Comparison of ENCODE assay signal across 9 cellular contexts in genomic region chr1:86394416-86394815, GRCh38. TPM values are rescaled to one million over a fixed set of nuclear protein-coding genes. Genes with fewer than 3 reads are reported as not detected.
DNase-seq lines count a peak whose midpoint lies in the region; ATAC-seq and TF ChIP-seq lines count a peak whose summit lies in the region.
"Had no signal": no experiment of that assay in that cellular context is flagged by ENCODE, and none has a peak within 500 bp of the region (broad histone marks: within the 10 kb centered on the region; RNA-seq: fewer than 3 reads in every experiment).

No MANE protein-coding gene starts in this region.

- CTCF ChIA-PET in MCF 10A (lab: Yijun Ruan, JAX) = interaction anchor here (0.7 to 1.1 kb wide), 4 partner anchors 15 to 81 kb away, joined by 3 to 4 read pairs (median 4); no protein-coding TSS in a partner anchor

- POLR2A ChIA-PET in MCF 10A (lab: Yijun Ruan, JAX) = interaction anchor here (2.5 to 5.6 kb wide), 5 partner anchors 9 to 36 kb away, joined by 8 to 126 read pairs (median 35); partner anchors contain the start of gene CLCA2

- H3K27ac Mint-ChIP-seq in MCF 10A (ENCODE audit: low read depth, unreplicated experiment) (no peak overlapping the region), memory B cell (no peak overlapping the region)

- intact Hi-C loops in MCF 10A (cut with micrococcal nuclease) (no loop called here), head of caudate nucleus (cut with DNase I) (loop anchor here (10.0 kb wide), 1 partner anchor 310 kb away; the partner anchor contains the start of gene SH3GLB1)

- H3K27me3 Mint-ChIP-seq in MCF 10A (ENCODE audit: insufficient read depth, unreplicated experiment) (no peaks in the 10 kb centered on the region), memory B cell (no peaks in the 10 kb centered on the region)

- H3K4me3 Mint-ChIP-seq in MCF 10A (ENCODE audit: unreplicated experiment) (peak overlapping the region; percentile 94), memory B cell (peak overlapping the region; percentile 24)

- TF ChIP-seq CTCF in MCF 10A (IDR thresholded peaks at IDR 0.05; ENCODE audit: unreplicated experiment) = no peak

- H3K36me3 Mint-ChIP-seq in MCF 10A (ENCODE audit: insufficient read depth, unreplicated experiment) = no peaks in the 10 kb centered on the region
- peaks cover 7% of the 10 kb centered on the region for H3K36me3 Mint-ChIP-seq in memory B cell

- BruUV-seq in MCF 10A (replicated peaks; lab: Mats Ljungman, UMichigan) = no TSS peak

- peak; percentile 41 for DNase-seq in AG20443 (ENCODE audit: low spot score)
- peak; percentile 11 for DNase-seq in HT1080 (ENCODE audit: low read depth)
- DNase-seq in MCF 10A (ENCODE audit: unreplicated experiment) = no peak
- no peak for DNase-seq in memory B cell (ENCODE audit: low spot score in 2 of 2)
- no peak for DNase-seq in SIG-M5 (lab: John Stamatoyannopoulos, UW)
- no peak for DNase-seq in GM19238 (ENCODE audit: insufficient read length, low spot score)
- DNase-seq in head of caudate nucleus = no peak
- DNase-seq: esophagus squamous epithelium had no signal

- H3K4me1 Mint-ChIP-seq in MCF 10A (ENCODE audit: insufficient read depth, unreplicated experiment) (peaks cover 18% of the 10 kb centered on the region), memory B cell (peaks cover 50% of the 10 kb centered on the region)

- H3K9me3 Mint-ChIP-seq in MCF 10A (ENCODE audit: unreplicated experiment) = no peaks in the 10 kb centered on the region
- H3K9me3 Mint-ChIP-seq in memory B cell = no peaks in the 10 kb centered on the region

- ATAC-seq in memory B cell (ENCODE audit: low read depth) = no peak
- ATAC-seq in GM18907 (IDR thresholded peaks at IDR 0.05; ENCODE audit: unreplicated experiment) = no peak

RNA-seq across cellular contexts. Expression of gene ODF2L, which starts 1.7 kb away (rescaled TPM):
- total RNA-seq in HT1080 (2014; rRNA removed; shearing (Covaris generic)) = 6.2 and 10.1 TPM in 2 replicates
- polyA plus RNA-seq in HT1080 (2015; cell fraction: cytosol; rRNA removed) = 6.5 and 7.9 TPM in 2 replicates
- polyA plus RNA-seq in HT1080 (2015; cell fraction: nucleus; rRNA removed) = 29.1 and 32.5 TPM in 2 replicates
- total RNA-seq in MCF 10A (2022) = 35.5 and 39.0 TPM in 2 replicates

RNA-seq across cellular contexts. Expression of gene CLCA2, which starts 29.6 kb away (rescaled TPM):
- 0.07 and 0.26 TPM in 2 replicates for total RNA-seq in HT1080 (2014; rRNA removed; shearing (Covaris generic))
- polyA plus RNA-seq in HT1080 (2015; cell fraction: cytosol; rRNA removed) = 0.08 and 0.31 TPM in 2 replicates
- 0.93 and 1.2 TPM in 2 replicates for polyA plus RNA-seq in HT1080 (2015; cell fraction: nucleus; rRNA removed)
- total RNA-seq in MCF 10A (2022) = 87.8 and 113 TPM in 2 replicates

Comparison
In these comparisons a context has a peak if more than half of its experiments do, and no peak if none do; other contexts are left out.
1. DNase-seq: peak in AG20443 (single experiment) and HT1080 (single experiment); none in MCF 10A (single experiment), memory B cell (0 of 2), SIG-M5 (single experiment), GM19238 (single experiment) and head of caudate nucleus (0 of 42).
2. RNA of gene CLCA2, which starts 29.6 kb away (total RNA-seq): 87.8 to 113 TPM in MCF 10A; 0.07 to 0.26 TPM in HT1080; every median in the first group is over 10 times any median in the second.